Comparison of ENCODE assay signal across 24 cellular contexts in genomic region chr14:101581806-101582205, GRCh38. TPM values are rescaled to one million over a fixed set of nuclear protein-coding genes. Genes with fewer than 3 reads are reported as not detected.
A peak's percentile ranks its signal among the peaks of the same experiment; 100 is the strongest.
DNase-seq lines count a peak whose midpoint lies in the region; ATAC-seq and TF ChIP-seq lines count a peak whose summit lies in the region.
"Had no signal": no experiment of that assay in that cellular context is flagged by ENCODE, and none has a peak within 500 bp of the region (broad histone marks: within the 10 kb centered on the region; RNA-seq: fewer than 3 reads in every experiment).

No MANE protein-coding gene starts in this region.

- H3K4me3 Mint-ChIP-seq in stimulated activated naive B cell treated with anti-CD40 and anti-IgM and Interleukin-4, amounts not matched to agents 10 μg/mL and 1 μg/mL and 100 μg/mL, for 72 hours = no peak overlapping the region
- H3K4me3 Mint-ChIP-seq: CD4-positive, alpha-beta T cell had no signal

- H3K9ac ChIP-seq in SK-N-MC (ENCODE audit: insufficient read length) = no peak overlapping the region
- H3K9ac ChIP-seq: BLaER1 treated with 17β-estradiol and CSF1 and Interleukin-3, amounts not matched to agents 10 nM and 100 nM; GM23248 had no signal

- H3K9me3 ChIP-seq in SK-N-MC (ENCODE audit: low read depth, low read length) = peaks cover 3% of the 10 kb centered on the region; the same call in 1 of the 2 replicates
- H3K9me3 ChIP-seq in mucosa of descending colon = no peaks in the 10 kb centered on the region
- H3K9me3 ChIP-seq: A549, BE2C had no signal

- DNase-seq in Right ventricle myocardium superior = peak; percentile 18
- no peak for DNase-seq in cardiac septum (ENCODE audit: low spot score)
- DNase-seq in SK-N-MC (ENCODE audit: low read depth, low spot score) = no peak
- peak in 2 of 3 donors; percentile 6 to 19 for DNase-seq in mucosa of descending colon
- DNase-seq in posterior vena cava (ENCODE audit: low spot score) = peak; percentile 46
- no peak for DNase-seq in cerebellar cortex (ENCODE audit: low spot score)
- DNase-seq in stimulated activated naive B cell treated with anti-CD40 and anti-IgM and Interleukin-4, amounts not matched to agents 10 μg/mL and 1 μg/mL and 100 μg/mL, for 72 hours = no peak
- no peak for DNase-seq in activated CD8-positive, alpha-beta memory T cell treated with anti-CD3 and anti-CD28 coated beads, Interleukin-2, amount 50 U/mL, for 4 hours
- DNase-seq: 8988T; ACHN; AML-193; BE2C; Calu3; CD4-positive, alpha-beta T cell; COR-L47; DMS53; DMS79 treated with DMSO at 0.1 percent for 48 hours; GM23248; H7; HCEC 1CT had no signal

- H3K4me1 Mint-ChIP-seq in stimulated activated naive B cell treated with anti-CD40 and anti-IgM and Interleukin-4, amounts not matched to agents 10 μg/mL and 1 μg/mL and 100 μg/mL, for 72 hours = no peaks in the 10 kb centered on the region
- H3K4me1 Mint-ChIP-seq: CD14-positive monocyte had no signal

- H3K36me3 ChIP-seq in SK-N-MC (ENCODE audit: insufficient read depth, low read length) (no peaks in the 10 kb centered on the region), mucosa of descending colon (ENCODE audit: low read depth) (no peaks in the 10 kb centered on the region)
- H3K36me3 ChIP-seq: BE2C; BLaER1 treated with 17β-estradiol and CSF1 and Interleukin-3, amounts not matched to agents 10 nM and 100 nM had no signal

- H3K4me3 ChIP-seq in SK-N-MC (peak overlapping the region; percentile 35; the same call in 1 of the 2 replicates), mucosa of descending colon (no peak overlapping the region)
- H3K4me3 ChIP-seq: A549; BLaER1 treated with 17β-estradiol and CSF1 and Interleukin-3, amounts not matched to agents 10 nM and 100 nM; GM23248 had no signal

- H3K27ac Mint-ChIP-seq in stimulated activated naive B cell treated with anti-CD40 and anti-IgM and Interleukin-4, amounts not matched to agents 10 μg/mL and 1 μg/mL and 100 μg/mL, for 72 hours = no peak overlapping the region
- H3K27ac Mint-ChIP-seq: CD14-positive monocyte; CD4-positive, alpha-beta T cell had no signal

- peak overlapping the region; percentile 80 for H3K27ac ChIP-seq in SK-N-MC
- H3K27ac ChIP-seq: A549; BLaER1 treated with 17β-estradiol and CSF1 and Interleukin-3, amounts not matched to agents 10 nM and 100 nM; GM23248 had no signal

- ATAC-seq in Right ventricle myocardium superior (ENCODE audit: poor library complexity) (no peak), mucosa of descending colon (no peak)
- no peak for ATAC-seq in stimulated activated naive B cell treated with anti-CD40 and anti-IgM and Interleukin-4, amounts not matched to agents 10 μg/mL and 1 μg/mL and 100 μg/mL, for 72 hours (replicated peaks)
- ATAC-seq: A549 had no signal

- TF ChIP-seq CTCF in mucosa of descending colon (IDR thresholded peaks at IDR 0.05) = no peak

- no peaks in the 10 kb centered on the region for H3K4me1 ChIP-seq in mucosa of descending colon (ENCODE audit: low read depth)
- H3K4me1 ChIP-seq: A549, BE2C had no signal

- intact Hi-C loops in Right ventricle myocardium superior (cut with DNase I) (no loop called here), cardiac septum (cut with DNase I) (no loop called here), mucosa of descending colon (cut with DNase I, micrococcal nuclease) (no loop called here), posterior vena cava (cut with DNase I) (no loop called here)

- no peaks in the 10 kb centered on the region for H3K9me3 Mint-ChIP-seq in stimulated activated naive B cell treated with anti-CD40 and anti-IgM and Interleukin-4, amounts not matched to agents 10 μg/mL and 1 μg/mL and 100 μg/mL, for 72 hours
- H3K9me3 Mint-ChIP-seq: CD4-positive, alpha-beta T cell had no signal

- peaks cover 15 to 26% of the 10 kb centered on the region in 2 donors for H3K27me3 Mint-ChIP-seq in stimulated activated naive B cell treated with anti-CD40 and anti-IgM and Interleukin-4, amounts not matched to agents 10 μg/mL and 1 μg/mL and 100 μg/mL, for 72 hours

- H3K36me3 Mint-ChIP-seq in stimulated activated naive B cell treated with anti-CD40 and anti-IgM and Interleukin-4, amounts not matched to agents 10 μg/mL and 1 μg/mL and 100 μg/mL, for 72 hours = no peaks in the 10 kb centered on the region
- H3K36me3 Mint-ChIP-seq: CD14-positive monocyte had no signal

RNA-seq across cellular contexts. Expression of gene DIO3, which starts 20.5 kb away (rescaled TPM):
- total RNA-seq in Right ventricle myocardium superior = 0.16 TPM
- total RNA-seq in cardiac septum = not detected
- total RNA-seq in mucosa of descending colon = 1 to 10 TPM; 1.8 to 2.5 (median 1.9) TPM
- 1 to 10 TPM; 6.1 to 6.2 TPM for total RNA-seq in posterior vena cava
- total RNA-seq: CD4-positive, alpha-beta T cell; Daoy; GM23248 had no signal

Comparison
In these comparisons a context has a peak if more than half of its experiments do, and no peak if none do; other contexts are left out.
1. DNase-seq: peak in Right ventricle myocardium superior (single experiment), mucosa of descending colon (2 of 3) and posterior vena cava (single experiment); none in cardiac septum (single experiment), SK-N-MC (single experiment), cerebellar cortex (single experiment), stimulated activated naive B cell treated with anti-CD40 and anti-IgM and Interleukin-4, amounts not matched to agents 10 μg/mL and 1 μg/mL and 100 μg/mL, for 72 hours (single experiment) and activated CD8-positive, alpha-beta memory T cell treated with anti-CD3 and anti-CD28 coated beads, Interleukin-2, amount 50 U/mL, for 4 hours (single experiment).